Comparison of ENCODE assay signal across 20 cellular contexts in genomic region chr4:141153751-141154510, GRCh38. TPM values are rescaled to one million over a fixed set of nuclear protein-coding genes. Genes with fewer than 3 reads are reported as not detected.
DNase-seq lines count a peak whose midpoint lies in the region; ATAC-seq and TF ChIP-seq lines count a peak whose summit lies in the region.
"Had no signal": no experiment of that assay in that cellular context is flagged by ENCODE, and none has a peak within 500 bp of the region (broad histone marks: within the 10 kb centered on the region; RNA-seq: fewer than 3 reads in every experiment).

No MANE protein-coding gene starts in this region.

- H3K4me3 ChIP-seq in fibroblast of mammary gland (ENCODE audit: control insufficient read depth, low read depth, low read length) (no peak overlapping the region), mesenchymal stem cell (ENCODE audit: insufficient read depth in 1 of 2, low read depth in 1 of 2, low read length in 2 of 2) (no peak overlapping the region)

- no peaks in the 10 kb centered on the region for H3K27me3 ChIP-seq in mesenchymal stem cell (ENCODE audit: control insufficient read depth in 1 of 2, insufficient read depth in 1 of 2, low read length in 2 of 2)

- no peak overlapping the region for H4K8ac ChIP-seq in mesenchymal stem cell (ENCODE audit: low read length)

- H4K91ac ChIP-seq in mesenchymal stem cell (ENCODE audit: low read length) = no peak overlapping the region

- H2BK15ac ChIP-seq in mesenchymal stem cell (ENCODE audit: low read depth, poor library complexity, severe bottlenecking) = no peak overlapping the region

- TF ChIP-seq CTCF in fibroblast of mammary gland (conservative IDR thresholded peaks at IDR 0.05; ENCODE audit: control insufficient read depth, insufficient read depth, low read depth, low read length) = no peak

- no peak overlapping the region for H3K4ac ChIP-seq in mesenchymal stem cell (ENCODE audit: low read depth in 1 of 2, low read length in 2 of 2)

- peak; percentile 50 for DNase-seq in COLO829 (ENCODE audit: low spot score)
- DNase-seq in OCI-M1 (lab: John Stamatoyannopoulos, UW) = peak; percentile 40
- DNase-seq in fibroblast of mammary gland (ENCODE audit: low read depth) = peak; percentile 57
- peak; percentile 84 for DNase-seq in mesenchymal stem cell
- no peak for DNase-seq in NCI-H2107 treated with DMSO at 0.1 percent for 48 hours (lab: John Stamatoyannopoulos, UW; ENCODE audit: unreplicated experiment)
- no peak for DNase-seq in HK-2 (ENCODE audit: unreplicated experiment)
- DNase-seq: activated CD4-positive, alpha-beta T cell treated with anti-CD3 and anti-CD28 coated beads, Interleukin-2, amount 50 U/mL, for 48 hours; activated naive CD4-positive, alpha-beta T cell; activated T-cell treated with anti-CD3 and anti-CD28 coated beads for 4 hours; anterior cingulate cortex; CD4-positive, alpha-beta memory T cell; DMS79 treated with DMSO at 0.1 percent for 48 hours; endodermal cell; midbrain; NCI-H187; NCI-H510A; T-helper 17 cell had no signal

- H3K79me1 ChIP-seq in mesenchymal stem cell (replicated peaks; ENCODE audit: low read length, poor library complexity, severe bottlenecking) = no peaks in the 10 kb centered on the region

- WGBS in mesenchymal stem cell = 40% methylated on average over 2 of the region's 4 CpGs

- no peaks in the 10 kb centered on the region for H3K9me3 ChIP-seq in mesenchymal stem cell (ENCODE audit: control insufficient read depth, low read length)

- no peak overlapping the region for H2BK5ac ChIP-seq in mesenchymal stem cell (ENCODE audit: low read depth, low read length, poor library complexity, severe bottlenecking)

- H2BK120ac ChIP-seq in mesenchymal stem cell (ENCODE audit: low read depth, low read length) = no peak overlapping the region

- H2BK12ac ChIP-seq in mesenchymal stem cell (ENCODE audit: low read length in 2 of 2) = no peak overlapping the region

- no peak overlapping the region for H2AFZ ChIP-seq in mesenchymal stem cell (ENCODE audit: low read depth, low read length)

- ATAC-seq in GM19455 (IDR thresholded peaks at IDR 0.05; ENCODE audit: unreplicated experiment) (no peak), GM19023 (IDR thresholded peaks at IDR 0.05; ENCODE audit: unreplicated experiment) (no peak)
- ATAC-seq: T-helper 17 cell had no signal

- H2AK5ac ChIP-seq in mesenchymal stem cell (ENCODE audit: low read length, severe bottlenecking) = no peak overlapping the region

- no peak overlapping the region for H3K18ac ChIP-seq in mesenchymal stem cell (ENCODE audit: low read depth in 1 of 2, low read length in 2 of 2)

- H3K14ac ChIP-seq in mesenchymal stem cell (ENCODE audit: low read length in 2 of 2) = peak overlapping the region in 1 of 2 experiments; percentile 44

- H3K27ac ChIP-seq in mesenchymal stem cell (ENCODE audit: low read length, poor library complexity, severe bottlenecking) = no peak overlapping the region
- H3K27ac ChIP-seq: KMS-11 had no signal

- no peaks in the 10 kb centered on the region for H3K4me1 ChIP-seq in mesenchymal stem cell (ENCODE audit: control insufficient read depth, insufficient read depth, low read depth, low read length)

- no peaks in the 10 kb centered on the region for H3K36me3 ChIP-seq in mesenchymal stem cell (ENCODE audit: control insufficient read depth in 1 of 2, insufficient read depth in 2 of 2, low read depth in 1 of 2, low read length in 2 of 2)

- no peak overlapping the region for H3K4me2 ChIP-seq in mesenchymal stem cell (ENCODE audit: low read length, poor library complexity, severe bottlenecking)
- H3K4me2 ChIP-seq: KMS-11 had no signal

- H3K9ac ChIP-seq in mesenchymal stem cell (ENCODE audit: low read length) = no peak overlapping the region
- H3K9ac ChIP-seq: KMS-11 had no signal

- H3K23ac ChIP-seq in mesenchymal stem cell (ENCODE audit: low read length in 2 of 2) = no peak overlapping the region

RNA-seq across cellular contexts. Expression of gene RNF150, which starts 20.7 kb away (rescaled TPM):
- 2.3 TPM for polyA plus RNA-seq in mesenchymal stem cell (2013, experiment 1 of 2)
- polyA plus RNA-seq in mesenchymal stem cell (2013, experiment 2 of 2) = 2.3 TPM
- polyA plus RNA-seq: CD4-positive, alpha-beta memory T cell had no signal

Comparison
In these comparisons a context has a peak if more than half of its experiments do, and no peak if none do; other contexts are left out.
1. DNase-seq: peak in COLO829 (single experiment), OCI-M1 (single experiment), fibroblast of mammary gland (single experiment) and mesenchymal stem cell (single experiment); none in NCI-H2107 treated with DMSO at 0.1 percent for 48 hours (single experiment) and HK-2 (single experiment).